ENCODE assay signal across 32 cellular contexts in the genomic region with DNA sequence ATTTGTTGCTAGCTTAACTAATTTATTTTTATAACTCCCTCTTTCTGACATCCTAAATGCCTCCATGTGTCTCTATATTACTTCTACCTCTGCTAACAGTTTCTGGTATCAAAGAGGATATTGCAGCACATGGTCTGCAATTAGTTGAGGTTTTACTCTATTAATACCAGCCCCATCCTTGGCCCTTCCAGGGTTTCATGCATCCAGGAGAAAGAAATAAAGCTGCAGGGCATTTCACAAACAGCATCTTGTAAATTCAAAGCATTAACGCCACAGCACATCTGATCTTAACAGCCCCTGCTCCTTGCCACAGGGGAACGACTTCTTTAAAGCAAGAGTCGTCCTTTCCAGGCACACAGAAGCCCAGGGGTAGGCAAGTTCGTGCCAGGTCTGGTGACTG.
"Had no signal": no experiment of that assay in that cellular context is flagged by ENCODE, and none has a peak within 500 bp of the region (broad histone marks: within the 10 kb centered on the region; RNA-seq: fewer than 3 reads in every experiment).

No MANE protein-coding gene starts in this region.

- H3K9me3 ChIP-seq: ascending aorta, breast epithelium had no signal

- H3K27ac ChIP-seq: ascending aorta, brain microvascular endothelial cell, breast epithelium, VCaP had no signal

- H3K36me3 Mint-ChIP-seq: activated CD8-positive, alpha-beta memory T cell treated with anti-CD3 and anti-CD28 coated beads, Interleukin-2, amount 10 ng/mL, durations not matched to agents 7 days and 5 days; activated naive CD4-positive, alpha-beta T cell treated with anti-CD3 and anti-CD28 coated beads, Interleukin-2, amount 10 ng/mL, durations not matched to agents 7 days and 5 days; activated naive CD8-positive, alpha-beta T cell; activated naive CD8-positive, alpha-beta T cell treated with anti-CD3 and anti-CD28 coated beads, Interleukin-2, amount 10 ng/mL, durations not matched to agents 7 days and 5 days had no signal

- DNase-seq: activated B cell treated with CpG ODN at 0.5 μM for 24 hours; activated CD4-positive, alpha-beta memory T cell treated with anti-CD3 and anti-CD28 coated beads, Interleukin-2, amount 10 ng/mL, durations not matched to agents 7 days and 5 days; activated CD4-positive, alpha-beta T cell treated with anti-CD3 and anti-CD28 coated beads for 48 hours; activated CD4-positive, alpha-beta T cell treated with anti-CD3 and anti-CD28 coated beads, Interleukin-2, amount 10 ng/mL, durations not matched to agents 7 days and 5 days; activated CD4-positive, alpha-beta T cell treated with anti-CD3 and anti-CD28 coated beads, Interleukin-2, amount 50 U/mL, for 48 hours; activated CD4-positive, CD25-positive, alpha-beta regulatory T cell treated with anti-CD3 and anti-CD28 coated beads, Interleukin-2, amount 50 U/mL, for 72 hours; activated CD8-positive, alpha-beta memory T cell treated with anti-CD3 and anti-CD28 coated beads for 24 hours; activated CD8-positive, alpha-beta memory T cell treated with anti-CD3 and anti-CD28 coated beads, Interleukin-2, amount 10 ng/mL, durations not matched to agents 7 days and 5 days; activated CD8-positive, alpha-beta memory T cell treated with anti-CD3 and anti-CD28 coated beads, Interleukin-2, amount 50 U/mL, for 48 hours; activated CD8-positive, alpha-beta T cell treated with anti-CD3 and anti-CD28 coated beads, Interleukin-2, amount 10 ng/mL, durations not matched to agents 7 days and 5 days; activated effector memory CD4-positive, alpha-beta T cell treated with Interleukin-2 at 50 U/mL for 16 hours; activated gamma-delta T cell; activated naive CD4-positive, alpha-beta T cell treated with anti-CD3 and anti-CD28 coated beads, Interleukin-2, amount 10 ng/mL, durations not matched to agents 7 days and 5 days; activated naive CD4-positive, alpha-beta T cell treated with Interleukin-2 at 50 U/mL for 16 hours; activated naive CD8-positive, alpha-beta T cell treated with anti-CD3 and anti-CD28 coated beads, Interleukin-2, amount 10 ng/mL, durations not matched to agents 7 days and 5 days; activated naive CD8-positive, alpha-beta T cell treated with anti-CD3 and anti-CD28 coated beads, Interleukin-2, amount 50 U/mL, for 24 hours; activated T-cell treated with anti-CD3 and anti-CD28 coated beads, Interleukin-2, amount 50 U/mL, for 24 hours; activated T-cell treated with anti-CD3 and anti-CD28 coated beads, Interleukin-2, amount 50 U/mL, for 48 hours; amygdala; anterior cingulate cortex; brain microvascular endothelial cell; central memory CD4-positive, alpha-beta T cell; T-helper 2 cell; T-helper 9 cell had no signal

- H3K27me3 ChIP-seq: ascending aorta, breast epithelium had no signal

- H3K4me1 ChIP-seq: ascending aorta, breast epithelium had no signal

- ATAC-seq: activated CD8-positive, alpha-beta memory T cell treated with anti-CD3 and anti-CD28 coated beads, Interleukin-2, amount 10 ng/mL, durations not matched to agents 7 days and 5 days; activated CD8-positive, alpha-beta T cell treated with anti-CD3 and anti-CD28 coated beads, Interleukin-2, amount 10 ng/mL, durations not matched to agents 7 days and 5 days; activated naive CD8-positive, alpha-beta T cell treated with anti-CD3 and anti-CD28 coated beads, Interleukin-2, amount 50 U/mL, for 24 hours had no signal

- H3K4me3 ChIP-seq: ascending aorta, breast epithelium had no signal

- H3K4me3 Mint-ChIP-seq: activated B cell treated with CpG ODN at 0.5 μM for 24 hours; activated CD4-positive, alpha-beta memory T cell treated with anti-CD3 and anti-CD28 coated beads, Interleukin-2, amount 10 ng/mL, durations not matched to agents 7 days and 5 days; activated CD4-positive, alpha-beta T cell treated with anti-CD3 and anti-CD28 coated beads, Interleukin-2, amount 10 ng/mL, durations not matched to agents 7 days and 5 days; activated CD8-positive, alpha-beta memory T cell treated with anti-CD3 and anti-CD28 coated beads, Interleukin-2, amount 10 ng/mL, durations not matched to agents 7 days and 5 days; activated CD8-positive, alpha-beta T cell treated with anti-CD3 and anti-CD28 coated beads, Interleukin-2, amount 10 ng/mL, durations not matched to agents 7 days and 5 days; activated naive CD4-positive, alpha-beta T cell treated with anti-CD3 and anti-CD28 coated beads, Interleukin-2, amount 10 ng/mL, durations not matched to agents 7 days and 5 days; activated naive CD4-positive, alpha-beta T cell treated with anti-CD3 and anti-CD28 coated beads, Interleukin-2, amount 50 U/mL, for 24 hours; activated naive CD8-positive, alpha-beta T cell; activated naive CD8-positive, alpha-beta T cell treated with anti-CD3 and anti-CD28 coated beads, Interleukin-2, amount 10 ng/mL, durations not matched to agents 7 days and 5 days; activated naive CD8-positive, alpha-beta T cell treated with anti-CD3 and anti-CD28 coated beads, Interleukin-2, amount 50 U/mL, for 24 hours; activated T-cell treated with anti-CD3 and anti-CD28 coated beads, Interleukin-2, amount 50 U/mL, for 24 hours; T-helper 1 cell treated with Interleukin-12 subunit alpha and Interleukin-12 subunit beta and Interleukin-4 antibody, amounts not matched to agents 30 μg/mL and 1 μg/mL, for 36 hours; T-helper 2 cell treated with Interferon-gamma antibody and Interleukin-4, amounts not matched to agents 5 μg/mL and 100 μg/mL, for 36 hours had no signal

- H3K27ac Mint-ChIP-seq: activated B cell treated with CpG ODN at 0.5 μM for 24 hours; activated CD4-positive, alpha-beta memory T cell treated with anti-CD3 and anti-CD28 coated beads, Interleukin-2, amount 10 ng/mL, durations not matched to agents 7 days and 5 days; activated CD4-positive, alpha-beta T cell treated with anti-CD3 and anti-CD28 coated beads, Interleukin-2, amount 10 ng/mL, durations not matched to agents 7 days and 5 days; activated CD8-positive, alpha-beta memory T cell treated with anti-CD3 and anti-CD28 coated beads, Interleukin-2, amount 10 ng/mL, durations not matched to agents 7 days and 5 days; activated CD8-positive, alpha-beta T cell treated with anti-CD3 and anti-CD28 coated beads, Interleukin-2, amount 10 ng/mL, durations not matched to agents 7 days and 5 days; activated naive CD4-positive, alpha-beta T cell treated with anti-CD3 and anti-CD28 coated beads, Interleukin-2, amount 10 ng/mL, durations not matched to agents 7 days and 5 days; activated naive CD4-positive, alpha-beta T cell treated with anti-CD3 and anti-CD28 coated beads, Interleukin-2, amount 50 U/mL, for 24 hours; activated naive CD8-positive, alpha-beta T cell; activated naive CD8-positive, alpha-beta T cell treated with anti-CD3 and anti-CD28 coated beads, Interleukin-2, amount 10 ng/mL, durations not matched to agents 7 days and 5 days; activated naive CD8-positive, alpha-beta T cell treated with anti-CD3 and anti-CD28 coated beads, Interleukin-2, amount 50 U/mL, for 24 hours; activated T-cell treated with anti-CD3 and anti-CD28 coated beads, Interleukin-2, amount 50 U/mL, for 24 hours; activated T-helper 2 cell treated with anti-CD3 and anti-CD28 coated beads, Interferon-gamma antibody, Interleukin-2, Interleukin-4, amounts not matched to agents 10 μg/mL and 5 μg/mL and 100 μg/mL, durations not matched to agents 14 hours and 24 hours and 36 hours; T-helper 1 cell treated with Interleukin-12 subunit alpha and Interleukin-12 subunit beta and Interleukin-4 antibody, amounts not matched to agents 30 μg/mL and 1 μg/mL, for 36 hours; T-helper 2 cell treated with Interferon-gamma antibody and Interleukin-4, amounts not matched to agents 5 μg/mL and 100 μg/mL, for 36 hours had no signal

- H3K4me1 Mint-ChIP-seq: activated B cell treated with CpG ODN at 0.5 μM for 24 hours; activated CD4-positive, alpha-beta memory T cell treated with anti-CD3 and anti-CD28 coated beads, Interleukin-2, amount 10 ng/mL, durations not matched to agents 7 days and 5 days; activated CD4-positive, alpha-beta T cell treated with anti-CD3 and anti-CD28 coated beads, Interleukin-2, amount 10 ng/mL, durations not matched to agents 7 days and 5 days; activated CD8-positive, alpha-beta memory T cell treated with anti-CD3 and anti-CD28 coated beads, Interleukin-2, amount 10 ng/mL, durations not matched to agents 7 days and 5 days; activated naive CD4-positive, alpha-beta T cell treated with anti-CD3 and anti-CD28 coated beads, Interleukin-2, amount 10 ng/mL, durations not matched to agents 7 days and 5 days; activated naive CD4-positive, alpha-beta T cell treated with anti-CD3 and anti-CD28 coated beads, Interleukin-2, amount 50 U/mL, for 24 hours; activated naive CD8-positive, alpha-beta T cell treated with anti-CD3 and anti-CD28 coated beads, Interleukin-2, amount 10 ng/mL, durations not matched to agents 7 days and 5 days; activated naive CD8-positive, alpha-beta T cell treated with anti-CD3 and anti-CD28 coated beads, Interleukin-2, amount 50 U/mL, for 24 hours had no signal

- H3K9me3 Mint-ChIP-seq: activated B cell treated with CpG ODN at 0.5 μM for 24 hours; activated CD4-positive, alpha-beta memory T cell treated with anti-CD3 and anti-CD28 coated beads, Interleukin-2, amount 10 ng/mL, durations not matched to agents 7 days and 5 days; activated CD4-positive, alpha-beta T cell treated with anti-CD3 and anti-CD28 coated beads, Interleukin-2, amount 10 ng/mL, durations not matched to agents 7 days and 5 days; activated naive CD4-positive, alpha-beta T cell treated with anti-CD3 and anti-CD28 coated beads, Interleukin-2, amount 10 ng/mL, durations not matched to agents 7 days and 5 days; activated naive CD4-positive, alpha-beta T cell treated with anti-CD3 and anti-CD28 coated beads, Interleukin-2, amount 50 U/mL, for 24 hours; activated naive CD8-positive, alpha-beta T cell treated with anti-CD3 and anti-CD28 coated beads, Interleukin-2, amount 10 ng/mL, durations not matched to agents 7 days and 5 days; activated naive CD8-positive, alpha-beta T cell treated with anti-CD3 and anti-CD28 coated beads, Interleukin-2, amount 50 U/mL, for 24 hours; activated T-cell treated with anti-CD3 and anti-CD28 coated beads, Interleukin-2, amount 50 U/mL, for 24 hours; activated T-helper 2 cell treated with anti-CD3 and anti-CD28 coated beads, Interferon-gamma antibody, Interleukin-2, Interleukin-4, amounts not matched to agents 10 μg/mL and 5 μg/mL and 100 μg/mL, durations not matched to agents 14 hours and 24 hours and 36 hours; T-helper 1 cell treated with Interleukin-12 subunit alpha and Interleukin-12 subunit beta and Interleukin-4 antibody, amounts not matched to agents 30 μg/mL and 1 μg/mL, for 36 hours; T-helper 2 cell treated with Interferon-gamma antibody and Interleukin-4, amounts not matched to agents 5 μg/mL and 100 μg/mL, for 36 hours had no signal

- H3K27me3 Mint-ChIP-seq: activated B cell treated with CpG ODN at 0.5 μM for 24 hours; activated naive CD4-positive, alpha-beta T cell treated with anti-CD3 and anti-CD28 coated beads, Interleukin-2, amount 50 U/mL, for 24 hours had no signal

- H3K36me3 ChIP-seq: ascending aorta, brain microvascular endothelial cell, breast epithelium had no signal
